Comparison of ENCODE assay signal across 8 cellular contexts in genomic region chr5:68314465-68314864, GRCh38.
"Had no signal": no experiment of that assay in that cellular context is flagged by ENCODE, and none has a peak within 500 bp of the region (broad histone marks: within the 10 kb centered on the region; RNA-seq: fewer than 3 reads in every experiment).

No MANE protein-coding gene starts in this region.

- FAIRE-seq: HepG2, HTR-8/SVneo had no signal

- H3K4me3 Mint-ChIP-seq: IgD-negative memory B cell had no signal

- H3K4me2 ChIP-seq: KMS-11 had no signal

- H3K9ac ChIP-seq: KMS-11 had no signal

- H3K27me3 Mint-ChIP-seq: IgD-negative memory B cell had no signal

- ATAC-seq: HepG2 had no signal

- H3K27ac ChIP-seq: HL-60, KMS-11 had no signal

- DNase-seq: IMR-90, KBM-7, KG1 had no signal

- H3K36me3 Mint-ChIP-seq: IgD-negative memory B cell had no signal
